29 cellular contexts compared by ENCODE assay signal in genomic region chr20:7022597-7022996, GRCh38.
"Had no signal": no experiment of that assay in that cellular context is flagged by ENCODE, and none has a peak within 500 bp of the region (broad histone marks: within the 10 kb centered on the region; RNA-seq: fewer than 3 reads in every experiment).

No MANE protein-coding gene starts in this region.

- H3K27ac ChIP-seq: ascending aorta, breast epithelium, cardiac muscle cell, colonic mucosa, WERI-Rb-1 had no signal

- H3K27ac Mint-ChIP-seq: activated B cell treated with CpG ODN at 0.5 μM for 24 hours; activated CD8-positive, alpha-beta T cell treated with anti-CD3 and anti-CD28 coated beads for 36 hours; activated naive CD8-positive, alpha-beta T cell; activated T-helper 17 cell treated with anti-CD3 and anti-CD28 coated beads, Interleukin-2, amount 50 U/mL, for 72 hours; brain; T-helper 1 cell treated with Interleukin-12 subunit alpha and Interleukin-12 subunit beta and Interleukin-4 antibody, amounts not matched to agents 30 μg/mL and 1 μg/mL, for 36 hours had no signal

- H3K27me3 Mint-ChIP-seq: activated B cell treated with CpG ODN at 0.5 μM for 24 hours; activated CD8-positive, alpha-beta T cell treated with anti-CD3 and anti-CD28 coated beads for 36 hours; activated naive CD8-positive, alpha-beta T cell; activated T-helper 17 cell treated with anti-CD3 and anti-CD28 coated beads, Interleukin-2, amount 50 U/mL, for 72 hours had no signal

- H3K4me1 Mint-ChIP-seq: activated B cell treated with CpG ODN at 0.5 μM for 24 hours; activated T-helper 17 cell treated with anti-CD3 and anti-CD28 coated beads, Interleukin-2, amount 50 U/mL, for 72 hours; brain had no signal

- H3K4me1 ChIP-seq: ascending aorta, breast epithelium, colonic mucosa had no signal

- ATAC-seq: activated CD4-positive, CD25-positive, alpha-beta regulatory T cell treated with anti-CD3 and anti-CD28 coated beads, Interleukin-2, amount 50 U/mL, for 24 hours; activated CD8-positive, alpha-beta T cell treated with anti-CD3 and anti-CD28 coated beads for 36 hours; activated T-cell treated with anti-CD3 and anti-CD28 coated beads, Interleukin-2, amount 50 U/mL, for 4 hours; activated T-helper 17 cell treated with anti-CD3 and anti-CD28 coated beads, Interleukin-2, amount 50 U/mL, for 72 hours; esophagus mucosa had no signal

- H3K4me3 Mint-ChIP-seq: activated B cell treated with CpG ODN at 0.5 μM for 24 hours; activated CD8-positive, alpha-beta T cell treated with anti-CD3 and anti-CD28 coated beads for 36 hours; activated naive CD8-positive, alpha-beta T cell; activated T-cell treated with anti-CD3 and anti-CD28 coated beads, Interleukin-2, amount 50 U/mL, for 4 hours; activated T-helper 17 cell treated with anti-CD3 and anti-CD28 coated beads, Interleukin-2, amount 50 U/mL, for 72 hours; brain; T-helper 1 cell treated with Interleukin-12 subunit alpha and Interleukin-12 subunit beta and Interleukin-4 antibody, amounts not matched to agents 30 μg/mL and 1 μg/mL, for 36 hours had no signal

- FAIRE-seq: frontal cortex had no signal

- H3K4me3 ChIP-seq: ascending aorta, breast epithelium, cardiac muscle cell, colonic mucosa had no signal

- DNase-seq: activated B cell treated with CpG ODN at 0.5 μM for 24 hours; activated CD4-positive, alpha-beta T cell treated with anti-CD3 and anti-CD28 coated beads for 48 hours; activated CD4-positive, alpha-beta T cell treated with anti-CD3 and anti-CD28 coated beads, Interleukin-2, amount 50 U/mL, for 1 hour; activated CD4-positive, alpha-beta T cell treated with anti-CD3 and anti-CD28 coated beads, Interleukin-2, amount 50 U/mL, for 48 hours; activated CD8-positive, alpha-beta memory T cell treated with anti-CD3 and anti-CD28 coated beads for 24 hours; activated CD8-positive, alpha-beta T cell treated with anti-CD3 and anti-CD28 coated beads for 36 hours; activated effector memory CD4-positive, alpha-beta T cell treated with Interleukin-2 at 50 U/mL for 16 hours; activated gamma-delta T cell treated with Interleukin-2 at 50 U/mL for 16 hours; activated naive CD4-positive, alpha-beta T cell treated with anti-CD3 and anti-CD28 coated beads, Interleukin-2, amount 50 U/mL, for 16 hours; activated naive CD4-positive, alpha-beta T cell treated with Interleukin-2 at 50 U/mL for 16 hours; activated T-cell treated with anti-CD3 and anti-CD28 coated beads, Interleukin-2, amount 50 U/mL, for 4 hours; central memory CD4-positive, alpha-beta T cell; cerebellar nuclear complex; colonic mucosa; effector CD8-positive, alpha-beta T cell; foreskin fibroblast; head of caudate nucleus; T1000; WERI-Rb-1 had no signal

- H3K36me3 ChIP-seq: ascending aorta, breast epithelium, cardiac muscle cell, colonic mucosa, WERI-Rb-1 had no signal

- H3K9me3 ChIP-seq: ascending aorta, colonic mucosa had no signal

- H3K27me3 ChIP-seq: ascending aorta, breast epithelium, cardiac muscle cell, colonic mucosa had no signal

- H3K36me3 Mint-ChIP-seq: activated naive CD8-positive, alpha-beta T cell; brain had no signal
